ENCODE assay signal across 1 cellular context in genomic region chr5:127754727-127755126, GRCh38.
TF ChIP-seq lines count a peak whose summit lies in the region.

No MANE protein-coding gene starts in this region.

TF ChIP-seq in IMR-90, 13 proteins besides CTCF, POLR2A, EP300 and RAD21 (continued from another document):
- TF ChIP-seq MAFK (IDR thresholded peaks at IDR 0.05; ENCODE audit: low read depth, low read length) (no peak), MXI1 (IDR thresholded peaks at IDR 0.05; ENCODE audit: borderline replicate concordance, low read depth, low read length) (no peak), ELK1 (IDR thresholded peaks at IDR 0.05; ENCODE audit: borderline replicate concordance, low read depth, low read length) (no peak), BHLHE40 (IDR thresholded peaks at IDR 0.05; ENCODE audit: low read depth, low read length) (no peak), SMC3 (IDR thresholded peaks at IDR 0.05; ENCODE audit: low read depth, low read length) (no peak), CHD1 (IDR thresholded peaks at IDR 0.05; ENCODE audit: low read depth, low read length) (no peak), RFX5 (IDR thresholded peaks at IDR 0.05; ENCODE audit: low read depth, low read length) (no peak), MAZ (IDR thresholded peaks at IDR 0.05; ENCODE audit: borderline replicate concordance, low read depth, low read length) (no peak), FOS (IDR thresholded peaks at IDR 0.05; ENCODE audit: low read depth, low read length) (no peak)
TF ChIP-seq in IMR-90: peak in this region for 0.
